In the genomic region with DNA sequence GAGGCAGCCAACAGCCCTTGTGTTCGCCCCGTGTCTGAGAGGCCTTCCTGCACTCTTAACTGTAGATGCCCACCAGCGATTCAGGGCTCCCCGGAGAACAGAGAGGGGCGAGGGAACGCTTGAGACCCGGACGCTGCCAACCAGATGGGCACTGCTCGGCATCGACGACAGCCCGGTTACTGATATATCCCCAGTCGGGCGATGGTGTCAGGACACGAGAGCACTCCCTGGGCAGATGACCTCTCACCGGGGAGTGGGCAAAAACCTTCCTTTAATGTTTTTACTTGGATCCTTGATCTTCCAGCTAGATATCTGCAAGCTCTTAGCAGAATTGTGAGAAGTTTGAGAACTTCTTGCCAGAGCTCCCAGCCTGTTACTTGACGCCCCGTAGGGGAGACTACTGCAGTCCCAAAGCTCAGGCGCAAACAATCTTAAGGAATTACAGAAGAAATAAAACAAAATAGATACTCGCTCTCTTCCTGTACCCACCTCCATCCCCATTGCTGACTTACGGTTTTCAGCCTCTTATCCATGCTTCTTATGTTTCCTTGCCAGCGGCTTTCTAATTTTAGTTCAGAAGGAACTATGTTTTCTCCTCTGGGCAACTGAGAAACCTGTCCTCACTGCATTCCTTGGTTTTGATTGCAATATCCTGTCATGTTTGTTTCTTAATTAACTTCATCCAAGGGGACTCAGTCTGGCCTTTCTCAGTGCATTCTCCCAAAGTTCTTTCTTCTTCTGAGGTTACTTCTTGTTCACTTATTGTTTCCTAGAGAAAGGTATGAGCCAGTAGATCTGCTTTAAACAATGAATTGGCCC, we compare ENCODE assay signal across 8 cellular contexts. TPM values are rescaled to one million over a fixed set of nuclear protein-coding genes. Genes with fewer than 3 reads are reported as not detected.
DNase-seq lines count a peak whose midpoint lies in the region; ATAC-seq and TF ChIP-seq lines count a peak whose summit lies in the region.

No MANE protein-coding gene starts in this region.

- ATAC-seq in aorta (ENCODE audit: low FRiP score), result no peak
- ATAC-seq in GM18519 (IDR thresholded peaks at IDR 0.05; ENCODE audit: low FRiP score, unreplicated experiment), result no peak
- ATAC-seq in HG03354 (IDR thresholded peaks at IDR 0.05; ENCODE audit: poor library complexity, severe bottlenecking, unreplicated experiment), result no peak
- ATAC-seq in GM19463 (IDR thresholded peaks at IDR 0.05; ENCODE audit: unreplicated experiment), result no peak

- H3K23ac ChIP-seq in mesendoderm (ENCODE audit: low read length), result peak overlapping the region; percentile 76

- peaks cover 2% of the 10 kb centered on the region for H3K79me1 ChIP-seq in mesendoderm (ENCODE audit: low read length)

- H3K79me2 ChIP-seq in mesendoderm (ENCODE audit: control insufficient read depth, insufficient read depth, low read length), result peaks cover 2% of the 10 kb centered on the region

- peak overlapping the region; percentile 88 to 99 (median 95) for H3K4me3 Mint-ChIP-seq in CD4-positive, alpha-beta memory T cell
- H3K4me3 Mint-ChIP-seq in MCF 10A (ENCODE audit: unreplicated experiment), result peak overlapping the region; percentile 97

- H2BK15ac ChIP-seq in mesendoderm (replicated peaks; ENCODE audit: low read depth), result no peak overlapping the region

- peak overlapping the region; percentile 57 to 95 for H3K4me3 ChIP-seq in CD4-positive, alpha-beta memory T cell (ENCODE audit: low read length in 2 of 2)
- H3K4me3 ChIP-seq in Jurkat, Clone E6-1 (ENCODE audit: low read length), result peak overlapping the region; percentile 95
- H3K4me3 ChIP-seq in mesendoderm (ENCODE audit: low read length) (peak overlapping the region; percentile 97), aorta (ENCODE audit: low read length in 2 of 2) (peak overlapping the region; percentile 83 to 97)

- no peaks in the 10 kb centered on the region for H3K27me3 Mint-ChIP-seq in CD4-positive, alpha-beta memory T cell
- no peaks in the 10 kb centered on the region for H3K27me3 Mint-ChIP-seq in MCF 10A (ENCODE audit: insufficient read depth, unreplicated experiment)

- H3K4me1 ChIP-seq in CD4-positive, alpha-beta memory T cell (ENCODE audit: insufficient read depth, low read length), result peaks cover 42% of the 10 kb centered on the region
- H3K4me1 ChIP-seq in mesendoderm (ENCODE audit: control insufficient read depth, low read depth, low read length) (peaks cover 4% of the 10 kb centered on the region), aorta (ENCODE audit: control insufficient read depth in 1 of 2, insufficient read depth in 2 of 2, low read length in 2 of 2) (peaks cover 0 to 4% of the 10 kb centered on the region in 2 donors)

- BruUV-seq in MCF 10A (replicated peaks; lab: Mats Ljungman, UMichigan), result no TSS peak

- TF ChIP-seq CTCF in MCF 10A (IDR thresholded peaks at IDR 0.05; ENCODE audit: unreplicated experiment), result no peak

- H3K9me3 ChIP-seq in CD4-positive, alpha-beta memory T cell (ENCODE audit: control insufficient read depth in 1 of 2, low read length in 2 of 2), result no peaks in the 10 kb centered on the region
- H3K9me3 ChIP-seq in aorta (ENCODE audit: control insufficient read depth, low read length), result no peaks in the 10 kb centered on the region

- H3K9me3 Mint-ChIP-seq in CD4-positive, alpha-beta memory T cell, result peaks cover 0 to 2% (median 0%) of the 10 kb centered on the region in 8 donors
- no peaks in the 10 kb centered on the region for H3K9me3 Mint-ChIP-seq in MCF 10A (ENCODE audit: unreplicated experiment)

- peak overlapping the region; percentile 23 for H2BK120ac ChIP-seq in mesendoderm (ENCODE audit: low read depth, low read length)

- H3K4me2 ChIP-seq in mesendoderm (ENCODE audit: low read length), result peak overlapping the region; percentile 63

- H3K27me3 ChIP-seq in CD4-positive, alpha-beta memory T cell (ENCODE audit: insufficient read depth, low read length), result no peaks in the 10 kb centered on the region
- no peaks in the 10 kb centered on the region for H3K27me3 ChIP-seq in mesendoderm (ENCODE audit: insufficient read depth, low read length, poor library complexity)
- no peaks in the 10 kb centered on the region for H3K27me3 ChIP-seq in aorta (ENCODE audit: control insufficient read depth in 1 of 2, insufficient read depth in 2 of 2, low read length in 1 of 2)

- intact Hi-C loops in CD4-positive, alpha-beta memory T cell (cut with micrococcal nuclease), result loop anchor here (1.0 kb wide), 3 partner anchors 151 to 247 kb away; partner anchors contain the start of genes NFE2L1 and SNX11
- intact Hi-C loops in MCF 10A (cut with micrococcal nuclease), result loop anchor here (2.0 kb wide), 2 partner anchors 44 to 74 kb away; partner anchors contain the start of genes CDK5RAP3 and PNPO
- intact Hi-C loops in aorta (cut with DNase I), result loop anchor here (1.0 to 5.0 kb wide), 3 partner anchors 44 to 73 kb away; partner anchors contain the start of gene PNPO (in 2 of the 2)

- no CpG with 5 or more reads among the region's 22 CpGs for WGBS in mesendoderm (ENCODE audit: extremely low coverage, insufficient coverage, low lambda C conversion rate)
- WGBS in aorta, 2 donors, result 0 to 1% methylated on average over 22 of the region's 22 CpGs

- H3K27ac ChIP-seq in CD4-positive, alpha-beta memory T cell (ENCODE audit: low read depth, low read length), result peak overlapping the region; percentile 97
- H3K27ac ChIP-seq in mesendoderm (ENCODE audit: low read depth, low read length) (peak overlapping the region; percentile 3), aorta (ENCODE audit: low read depth in 1 of 2, low read length in 2 of 2) (peak overlapping the region; percentile 74 to 95)

- H3K36me3 ChIP-seq in CD4-positive, alpha-beta memory T cell (ENCODE audit: insufficient read depth, low read length), result peaks cover 8% of the 10 kb centered on the region
- no peaks in the 10 kb centered on the region for H3K36me3 ChIP-seq in mesendoderm (ENCODE audit: control insufficient read depth, insufficient read depth, low read length)
- H3K36me3 ChIP-seq in aorta (ENCODE audit: control insufficient read depth in 1 of 2, insufficient read depth in 2 of 2, low read length in 1 of 2), result no peaks in the 10 kb centered on the region

- peak overlapping the region; percentile 6 for H3K18ac ChIP-seq in mesendoderm (ENCODE audit: low read length)

- no peak overlapping the region for H3K4ac ChIP-seq in mesendoderm (ENCODE audit: low read depth, low read length)

- peak overlapping the region; percentile 97 for H3K56ac ChIP-seq in mesendoderm (ENCODE audit: low read length)

- no peak overlapping the region for H4K8ac ChIP-seq in mesendoderm (ENCODE audit: low read depth, low read length)

- peaks cover 29 to 63% (median 42%) of the 10 kb centered on the region in 4 donors for H3K4me1 Mint-ChIP-seq in CD4-positive, alpha-beta memory T cell
- H3K4me1 Mint-ChIP-seq in MCF 10A (ENCODE audit: insufficient read depth, unreplicated experiment), result peaks cover 29% of the 10 kb centered on the region

- CTCF ChIA-PET in CD4-positive, alpha-beta memory T cell (lab: Charles Lee; ENCODE audit: partially characterized antibody), result no interaction called here
- CTCF ChIA-PET in MCF 10A (lab: Yijun Ruan, JAX), result interaction anchor here (0.6 kb wide), 2 partner anchors 50 to 52 kb away, joined by 3 to 5 read pairs; no protein-coding TSS in a partner anchor

- H3K27ac Mint-ChIP-seq in CD4-positive, alpha-beta memory T cell, result peak overlapping the region; percentile 87 to 96 (median 95)
- H3K27ac Mint-ChIP-seq in MCF 10A (ENCODE audit: low read depth, unreplicated experiment), result peak overlapping the region; percentile 100

- H3K9ac ChIP-seq in mesendoderm (ENCODE audit: low read length), result peak overlapping the region; percentile 96

- DNase-seq in CD4-positive, alpha-beta memory T cell, result no peak
- DNase-seq in Jurkat, Clone E6-1 (ENCODE audit: low read depth, low spot score), result no peak
- DNase-seq in MCF 10A (ENCODE audit: unreplicated experiment), result peak; percentile 9
- no peak for DNase-seq in mesendoderm
- no peak for DNase-seq in aorta

- no peak overlapping the region for H4K5ac ChIP-seq in mesendoderm (ENCODE audit: low read length)

- peaks cover 12 to 34% of the 10 kb centered on the region in 2 donors for H3K36me3 Mint-ChIP-seq in CD4-positive, alpha-beta memory T cell
- peaks cover 16% of the 10 kb centered on the region for H3K36me3 Mint-ChIP-seq in MCF 10A (ENCODE audit: insufficient read depth, unreplicated experiment)

- POLR2A ChIA-PET in CD4-positive, alpha-beta memory T cell (lab: Charles Lee; ENCODE audit: partially characterized antibody), result interaction anchor here (0.6 to 3.1 kb wide), 6 partner anchors 13 to 74 kb away, joined by 4 to 45 read pairs (median 5); partner anchors contain the start of genes CDK5RAP3 and PNPO
- POLR2A ChIA-PET in MCF 10A (lab: Yijun Ruan, JAX), result interaction anchor here (0.5 to 2.6 kb wide), 12 partner anchors 8 to 280 kb away, joined by 3 to 42 read pairs (median 4); partner anchors contain the start of gene PNPO

- H2AK5ac ChIP-seq in mesendoderm (ENCODE audit: low read length), result no peak overlapping the region

- H2BK5ac ChIP-seq in mesendoderm (ENCODE audit: low read length), result peak overlapping the region; percentile 52

RNA-seq across cellular contexts. Expression of gene SP2, which starts 0.8 kb away (rescaled TPM):
- total RNA-seq in CD4-positive, alpha-beta memory T cell, result 10 to 100 TPM; 39.6 to 39.9 TPM
- 10 to 100 TPM in 1 of 2 donors, 1 to 10 TPM in 1; 3.0 to 17.1 TPM for polyA plus RNA-seq in CD4-positive, alpha-beta memory T cell
- polyA plus RNA-seq in Jurkat, Clone E6-1 (2012; ENCODE audit: insufficient read depth, insufficient read length), result 12.6 TPM
- total RNA-seq in MCF 10A (2022) (11.9 and 15.1 TPM in 2 replicates), aorta (10 to 100 TPM; 14.3 to 18.0 TPM)
- polyA plus RNA-seq in mesendoderm (2013, experiment 1 of 2), result 32.7 TPM
- 32.4 TPM for polyA plus RNA-seq in mesendoderm (2013, experiment 2 of 2)
- 10 to 100 TPM in 1 of 2 donors, 1 to 10 TPM in 1; 7.5 to 12.0 TPM for polyA plus RNA-seq in aorta

RNA-seq across cellular contexts. Expression of gene PNPO, which starts 44.5 kb away (rescaled TPM):
- total RNA-seq in CD4-positive, alpha-beta memory T cell, result 10 to 100 TPM; 12.1 TPM
- polyA plus RNA-seq in CD4-positive, alpha-beta memory T cell, result 10 to 100 TPM; 19.9 to 23.4 TPM
- polyA plus RNA-seq in Jurkat, Clone E6-1 (2012; ENCODE audit: insufficient read depth, insufficient read length), result 23.6 TPM
- total RNA-seq in MCF 10A (2022) (56.8 and 58.4 TPM in 2 replicates), aorta (10 to 100 TPM; 14.3 to 19.5 TPM)
- polyA plus RNA-seq in mesendoderm (2013, experiment 1 of 2), result 2.6 TPM
- 2.9 TPM for polyA plus RNA-seq in mesendoderm (2013, experiment 2 of 2)
- 1 to 10 TPM; 4.9 to 6.9 TPM for polyA plus RNA-seq in aorta

RNA-seq across cellular contexts. Expression of gene SP6, which starts 45.9 kb away (rescaled TPM):
- total RNA-seq in CD4-positive, alpha-beta memory T cell, result not detected
- not detected for polyA plus RNA-seq in CD4-positive, alpha-beta memory T cell
- not detected for polyA plus RNA-seq in Jurkat, Clone E6-1 (2012; ENCODE audit: insufficient read depth, insufficient read length)
- total RNA-seq in MCF 10A (2022), result 1.2 and 1.5 TPM in 2 replicates
- 0.91 TPM for polyA plus RNA-seq in mesendoderm (2013, experiment 1 of 2)
- polyA plus RNA-seq in mesendoderm (2013, experiment 2 of 2), result 0.78 TPM
- total RNA-seq in aorta, result under 1 TPM; 0.78 to 0.81 TPM
- under 1 TPM in 1 of 2 donors, not detected in 1; 0.25 TPM for polyA plus RNA-seq in aorta

RNA-seq across cellular contexts. Expression of gene SCRN2, which starts 55.8 kb away (rescaled TPM):
- 10 to 100 TPM; 26.4 to 30.5 TPM for total RNA-seq in CD4-positive, alpha-beta memory T cell
- polyA plus RNA-seq in CD4-positive, alpha-beta memory T cell, result 10 to 100 TPM; 15.7 to 19.5 TPM
- 50.8 TPM for polyA plus RNA-seq in Jurkat, Clone E6-1 (2012; ENCODE audit: insufficient read depth, insufficient read length)
- total RNA-seq in MCF 10A (2022) (15.7 and 16.2 TPM in 2 replicates), aorta (10 to 100 TPM; 19.3 to 37.6 TPM)
- polyA plus RNA-seq in mesendoderm (2013, experiment 1 of 2), result 6.6 TPM
- polyA plus RNA-seq in mesendoderm (2013, experiment 2 of 2), result 7.7 TPM
- 10 to 100 TPM; 21.2 to 64.1 TPM for polyA plus RNA-seq in aorta

Comparison
In these comparisons a context has a peak if more than half of its experiments do, and no peak if none do; other contexts are left out.
1. H3K27ac ChIP-seq: peak in every context shown above with its lines; median percentile 97 in CD4-positive, alpha-beta memory T cell; 84 in aorta; 3 in mesendoderm.